10 cellular contexts compared by ENCODE assay signal in the genomic region with DNA sequence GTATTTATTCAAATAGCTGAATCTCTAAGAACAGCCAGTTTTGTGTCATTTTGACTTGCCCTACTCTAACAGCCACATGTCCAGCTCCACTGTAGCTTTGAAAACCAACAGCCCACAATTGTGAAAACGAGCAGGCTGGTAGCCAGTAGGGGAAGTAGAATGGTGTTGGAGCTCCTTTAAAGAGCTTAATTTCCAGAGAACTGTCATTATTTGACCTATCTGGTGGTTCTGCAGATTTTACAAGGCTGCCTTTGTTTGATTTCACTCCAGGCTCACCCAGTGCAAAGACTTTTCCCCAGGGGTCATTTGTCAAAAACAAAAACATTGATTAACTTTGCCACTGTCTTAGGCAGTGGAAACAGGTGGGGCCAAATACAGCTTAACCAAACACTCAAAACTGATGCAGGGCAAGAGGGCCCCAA. TPM values are rescaled to one million over a fixed set of nuclear protein-coding genes. Genes with fewer than 3 reads are reported as not detected.
A peak's percentile ranks its signal among the peaks of the same experiment; 100 is the strongest.
DNase-seq lines count a peak whose midpoint lies in the region; ATAC-seq, FAIRE-seq and TF ChIP-seq lines count a peak whose summit lies in the region.
"Had no signal": no experiment of that assay in that cellular context is flagged by ENCODE, and none has a peak within 500 bp of the region (broad histone marks: within the 10 kb centered on the region; RNA-seq: fewer than 3 reads in every experiment).

No MANE protein-coding gene starts in this region.

- FAIRE-seq in pancreas (lab: Jason Lieb, UNC) (no peak), GM12892 (lab: Jason Lieb, UNC) (no peak)

- DNase-seq in COLO829 (ENCODE audit: low spot score) (peak; percentile 50), endodermal cell (no peak), pancreas (peak in 1 of 6 donors; percentile 26), GM12892 (ENCODE audit: insufficient read length) (no peak), NCI-H774 (lab: John Stamatoyannopoulos, UW) (no peak), NCI-H2196 (lab: John Stamatoyannopoulos, UW; ENCODE audit: unreplicated experiment) (no peak)
- no peak for DNase-seq in activated effector memory CD4-positive, alpha-beta T cell treated with Interleukin-2 at 50 U/mL for 16 hours
- DNase-seq: CD8-positive, alpha-beta T cell had no signal

- H3K4me1 ChIP-seq in Loucy (ENCODE audit: insufficient read depth, low read length, poor library complexity, severe bottlenecking) (peaks cover 23% of the 10 kb centered on the region), endodermal cell (ENCODE audit: control insufficient read depth, insufficient read depth, low read length) (peaks cover 12% of the 10 kb centered on the region), pancreas (peaks cover 0 to 29% (median 28%) of the 10 kb centered on the region in 3 donors)

- intact Hi-C loops in pancreas (cut with DNase I): no loop called here

- H3K9ac ChIP-seq in Loucy (ENCODE audit: low read depth, low read length, poor library complexity, severe bottlenecking): no peak overlapping the region
- no peak overlapping the region for H3K9ac ChIP-seq in endodermal cell (ENCODE audit: extremely low read depth, low read length, poor library complexity, severe bottlenecking)

- H3K4me2 ChIP-seq in Loucy (ENCODE audit: low read depth, low read length, poor library complexity, severe bottlenecking): peak overlapping the region; percentile 18

- TF ChIP-seq POLR2A in GM12892 (IDR thresholded peaks at IDR 0.05; ENCODE audit: low read depth, low read length): no peak

- no peaks in the 10 kb centered on the region for H3K27me3 Mint-ChIP-seq in endodermal cell (ENCODE audit: insufficient read depth)

- peaks cover 23% of the 10 kb centered on the region for H3K9me3 Mint-ChIP-seq in endodermal cell

- H3K9me2 ChIP-seq in Loucy (replicated peaks; ENCODE audit: low read depth, low read length): no peaks in the 10 kb centered on the region

- H3K27ac ChIP-seq in endodermal cell (ENCODE audit: low read depth, low read length) (peak overlapping the region; percentile 83), pancreas (peak overlapping the region; percentile 7 to 99 (median 73))

- no peak overlapping the region for H3K27ac Mint-ChIP-seq in endodermal cell
- H3K27ac Mint-ChIP-seq: CD8-positive, alpha-beta T cell had no signal

- ATAC-seq in pancreas: no peak
- ATAC-seq: CD8-positive, alpha-beta T cell had no signal

- no peak overlapping the region for H3K4me3 Mint-ChIP-seq in endodermal cell
- H3K4me3 Mint-ChIP-seq: CD8-positive, alpha-beta T cell had no signal

- H3K79me2 ChIP-seq in Loucy (ENCODE audit: insufficient read depth, low read length): peaks cover 8% of the 10 kb centered on the region

- H3K27me3 ChIP-seq in Loucy (ENCODE audit: insufficient read depth, low read length, poor library complexity, severe bottlenecking): no peaks in the 10 kb centered on the region
- no peaks in the 10 kb centered on the region for H3K27me3 ChIP-seq in endodermal cell (ENCODE audit: control insufficient read depth, insufficient read depth, low read length, poor library complexity, severe bottlenecking)
- H3K27me3 ChIP-seq in pancreas: no peaks in the 10 kb centered on the region
- H3K27me3 ChIP-seq: adrenal gland had no signal

- 20 to 50% methylated on average over 1 of the region's 1 CpG for WGBS in endodermal cell (ENCODE audit: insufficient coverage in 1 of 2, insufficient read length in 1 of 2), 2 experiments
- 10 to 21% methylated on average over 1 of the region's 1 CpG for WGBS in pancreas, 2 donors

- H3K4me1 Mint-ChIP-seq in endodermal cell: peaks cover 21% of the 10 kb centered on the region

- H3F3A ChIP-seq in Loucy (ENCODE audit: low read depth): peaks cover 3% of the 10 kb centered on the region; the same call in 1 of the 2 replicates

- H3K4me3 ChIP-seq in Loucy (ENCODE audit: low read length, poor library complexity, severe bottlenecking) (no peak overlapping the region), endodermal cell (ENCODE audit: low read length) (no peak overlapping the region), pancreas (no peak overlapping the region)
- H3K4me3 ChIP-seq: adrenal gland had no signal

- H3K36me3 ChIP-seq in Loucy (ENCODE audit: insufficient read depth, low read length) (no peaks in the 10 kb centered on the region), endodermal cell (ENCODE audit: control insufficient read depth, insufficient read depth, low read length) (no peaks in the 10 kb centered on the region), pancreas (no peaks in the 10 kb centered on the region)
- H3K36me3 ChIP-seq: adrenal gland had no signal

- peaks cover 8% of the 10 kb centered on the region for H4K20me1 ChIP-seq in Loucy (ENCODE audit: insufficient read depth, low read length, poor library complexity, severe bottlenecking)

- H3K36me3 Mint-ChIP-seq in endodermal cell (ENCODE audit: low read depth): peaks cover 5% of the 10 kb centered on the region

- peaks cover 7% of the 10 kb centered on the region; the same call in 1 of the 2 replicates for H3K9me3 ChIP-seq in Loucy (ENCODE audit: insufficient read depth, low read depth, low read length)
- peaks cover 31% of the 10 kb centered on the region for H3K9me3 ChIP-seq in endodermal cell (ENCODE audit: control insufficient read depth, low read length)
- no peaks in the 10 kb centered on the region for H3K9me3 ChIP-seq in pancreas
- H3K9me3 ChIP-seq: adrenal gland had no signal

- no peak for TF ChIP-seq CTCF in Loucy (conservative IDR thresholded peaks at IDR 0.05; ENCODE audit: low read length)
- no peak for TF ChIP-seq CTCF in endodermal cell (conservative IDR thresholded peaks at IDR 0.05)
- no peak for TF ChIP-seq CTCF in pancreas (IDR thresholded peaks at IDR 0.05)

- peak overlapping the region; percentile 34 for H2AFZ ChIP-seq in Loucy (ENCODE audit: low read length)

RNA-seq across cellular contexts. Expression of a gene that starts 3.2 kb away (rescaled TPM):
- total RNA-seq in endodermal cell (10 to 100 TPM; 61.9 to 64.7 TPM), pancreas (10 to 100 TPM; 25.0 to 49.7 (median 37.5) TPM)
- polyA plus RNA-seq in endodermal cell (2013, experiment 1 of 2): 80.1 TPM
- polyA plus RNA-seq in endodermal cell (2013, experiment 2 of 2): 78.0 TPM
- 10 to 100 TPM; 10.4 to 30.9 TPM for polyA plus RNA-seq in pancreas
- polyA plus RNA-seq in GM12892 (2012; ENCODE audit: missing spikeins): 52.4 TPM
